Comparison of ENCODE assay signal across 12 cellular contexts in genomic region chr1:78143673-78144072, GRCh38.
A peak's percentile ranks its signal among the peaks of the same experiment; 100 is the strongest.
DNase-seq lines count a peak whose midpoint lies in the region; ATAC-seq and TF ChIP-seq lines count a peak whose summit lies in the region.
"Had no signal": no experiment of that assay in that cellular context is flagged by ENCODE, and none has a peak within 500 bp of the region (broad histone marks: within the 10 kb centered on the region; RNA-seq: fewer than 3 reads in every experiment).

No MANE protein-coding gene starts in this region.

- ATAC-seq in GM21381 (IDR thresholded peaks at IDR 0.05; ENCODE audit: unreplicated experiment) (peak; percentile 6), lower lobe of right lung (peak; percentile 76 to 83), GM21367 (IDR thresholded peaks at IDR 0.05; ENCODE audit: unreplicated experiment) (no peak)

- H3K9me3 ChIP-seq in CD8-positive, alpha-beta memory T cell (ENCODE audit: low read length) = no peaks in the 10 kb centered on the region
- no peaks in the 10 kb centered on the region for H3K9me3 ChIP-seq in lower lobe of right lung

- H3K27ac ChIP-seq in CD8-positive, alpha-beta memory T cell (ENCODE audit: low read depth, low read length) = no peak overlapping the region
- H3K27ac ChIP-seq in lower lobe of right lung = peak overlapping the region; percentile 67
- H3K27ac ChIP-seq: C4-2B had no signal

- H3K9me3 Mint-ChIP-seq in CD8-positive, alpha-beta memory T cell = peaks cover 0 to 4% (median 0%) of the 10 kb centered on the region in 5 donors
- no peaks in the 10 kb centered on the region for H3K9me3 Mint-ChIP-seq in activated CD4-positive, alpha-beta memory T cell treated with anti-CD3 and anti-CD28 coated beads for 36 hours

- POLR2A ChIA-PET in CD8-positive, alpha-beta memory T cell (lab: Charles Lee) = no interaction called here
- POLR2A ChIA-PET in activated CD4-positive, alpha-beta memory T cell treated with anti-CD3 and anti-CD28 coated beads for 36 hours (lab: Charles Lee) = no interaction called here

- H3K27me3 Mint-ChIP-seq in CD8-positive, alpha-beta memory T cell = peaks cover 0 to 19% of the 10 kb centered on the region in 2 donors
- H3K27me3 Mint-ChIP-seq in activated CD4-positive, alpha-beta memory T cell treated with anti-CD3 and anti-CD28 coated beads for 36 hours = no peaks in the 10 kb centered on the region

- H3K4me3 Mint-ChIP-seq in CD8-positive, alpha-beta memory T cell = peak overlapping the region; percentile 74 to 90 (median 87)
- H3K4me3 Mint-ChIP-seq in activated CD4-positive, alpha-beta memory T cell treated with anti-CD3 and anti-CD28 coated beads for 36 hours = peak overlapping the region; percentile 62

- H3K27me3 ChIP-seq in CD8-positive, alpha-beta memory T cell (ENCODE audit: insufficient read depth, low read length, poor library complexity, severe bottlenecking) = no peaks in the 10 kb centered on the region
- no peaks in the 10 kb centered on the region for H3K27me3 ChIP-seq in lower lobe of right lung (ENCODE audit: low read depth)

- peak overlapping the region in 6 of 8 donors; percentile 2 to 92 (median 76) for H3K27ac Mint-ChIP-seq in CD8-positive, alpha-beta memory T cell
- H3K27ac Mint-ChIP-seq in activated CD4-positive, alpha-beta memory T cell treated with anti-CD3 and anti-CD28 coated beads for 36 hours = no peak overlapping the region

- no peaks in the 10 kb centered on the region for H3K36me3 Mint-ChIP-seq in CD8-positive, alpha-beta memory T cell
- H3K36me3 Mint-ChIP-seq in activated CD4-positive, alpha-beta memory T cell treated with anti-CD3 and anti-CD28 coated beads for 36 hours = no peaks in the 10 kb centered on the region

- no peaks in the 10 kb centered on the region for H3K36me3 ChIP-seq in CD8-positive, alpha-beta memory T cell (ENCODE audit: insufficient read depth, low read length)
- no peaks in the 10 kb centered on the region for H3K36me3 ChIP-seq in lower lobe of right lung

- intact Hi-C loops in activated CD4-positive, alpha-beta memory T cell treated with anti-CD3 and anti-CD28 coated beads for 36 hours (cut with micrococcal nuclease) = loop anchor here (2.0 kb wide), 1 partner anchor 461 kb away; no protein-coding TSS in a partner anchor
- intact Hi-C loops in lower lobe of right lung (cut with DNase I) = no loop called here

- peaks cover 8 to 18% (median 15%) of the 10 kb centered on the region in 3 donors for H3K4me1 Mint-ChIP-seq in CD8-positive, alpha-beta memory T cell
- peaks cover 16% of the 10 kb centered on the region for H3K4me1 Mint-ChIP-seq in activated CD4-positive, alpha-beta memory T cell treated with anti-CD3 and anti-CD28 coated beads for 36 hours (ENCODE audit: low read depth)

- H3K4me1 ChIP-seq in CD8-positive, alpha-beta memory T cell (ENCODE audit: insufficient read depth, low read length) = peaks cover 6% of the 10 kb centered on the region
- peaks cover 3% of the 10 kb centered on the region for H3K4me1 ChIP-seq in lower lobe of right lung

- no peak overlapping the region for H3K4me3 ChIP-seq in CD8-positive, alpha-beta memory T cell (ENCODE audit: low read length)
- peak overlapping the region; percentile 42 for H3K4me3 ChIP-seq in lower lobe of right lung

- CTCF ChIA-PET in CD8-positive, alpha-beta memory T cell (lab: Charles Lee) = interaction anchor here (1.3 to 5.3 kb wide), 2 partner anchors 12 to 532 kb away, joined by 3 to 33 read pairs; no protein-coding TSS in a partner anchor
- CTCF ChIA-PET in activated CD4-positive, alpha-beta memory T cell treated with anti-CD3 and anti-CD28 coated beads for 36 hours (lab: Charles Lee) = interaction anchor here (1.3 to 3.1 kb wide), 3 partner anchors 12 to 464 kb away, joined by 3 to 19 read pairs (median 18); partner anchors contain the start of gene DNAJB4

- DNase-seq in CD8-positive, alpha-beta memory T cell = no peak
- DNase-seq in activated CD4-positive, alpha-beta memory T cell treated with anti-CD3 and anti-CD28 coated beads for 36 hours = no peak
- DNase-seq in lower lobe of right lung (no peak), UCSD-AML1 (lab: John Stamatoyannopoulos, UW; ENCODE audit: unreplicated experiment) (no peak), NCI-H345 treated with DMSO at 0.1 percent for 48 hours (lab: John Stamatoyannopoulos, UW; ENCODE audit: unreplicated experiment) (no peak), NCI-H69 (lab: John Stamatoyannopoulos, UW) (no peak)
- DNase-seq: anterior cingulate cortex, foreskin fibroblast, GF-D8 had no signal

- TF ChIP-seq CTCF in lower lobe of right lung (IDR thresholded peaks at IDR 0.05) = no peak
